In genomic region chr1:41890841-41891311, GRCh38 we compare ENCODE assay signal across 8 cellular contexts. TPM values are rescaled to one million over a fixed set of nuclear protein-coding genes. Genes with fewer than 3 reads are reported as not detected.
DNase-seq lines count a peak whose midpoint lies in the region; ATAC-seq and TF ChIP-seq lines count a peak whose summit lies in the region.

No MANE protein-coding gene starts in this region.

- no peaks in the 10 kb centered on the region for H3K79me2 ChIP-seq in SU-DHL-6 (ENCODE audit: insufficient read depth, low read length)

- H3K9me2 ChIP-seq in SU-DHL-6 (replicated peaks; ENCODE audit: insufficient read depth, low read length): no peaks in the 10 kb centered on the region

- intact Hi-C loops in psoas muscle (cut with DNase I): loop anchor here in 1 of 2 donors (2.0 kb wide), 1 partner anchor 76 kb away; no protein-coding TSS in a partner anchor

- H3F3A ChIP-seq in SU-DHL-6 (ENCODE audit: insufficient read depth): no peaks in the 10 kb centered on the region

- peak; percentile 87 to 89 (median 88) for ATAC-seq in psoas muscle
- no peak for ATAC-seq in GM18858 (IDR thresholded peaks at IDR 0.05; ENCODE audit: unreplicated experiment)

- H3K27ac ChIP-seq in SU-DHL-6 (ENCODE audit: low read depth, low read length) (no peak overlapping the region), psoas muscle (peak overlapping the region; percentile 70)

- no peak for TF ChIP-seq CTCF in GM12865 (IDR thresholded peaks at IDR 0.05; ENCODE audit: insufficient read depth, low read depth, low read length, missing control alignments)
- no peak for TF ChIP-seq CTCF in SU-DHL-6 (IDR thresholded peaks at IDR 0.05; ENCODE audit: insufficient read depth, low read length, poor library complexity, severe bottlenecking)
- TF ChIP-seq CTCF in fibroblast of villous mesenchyme (IDR thresholded peaks at IDR 0.05; ENCODE audit: insufficient read depth, low read depth, low read length): no peak
- no peak for TF ChIP-seq CTCF in psoas muscle (IDR thresholded peaks at IDR 0.05)

- H4K20me1 ChIP-seq in SU-DHL-6 (ENCODE audit: low read depth, low read length): no peaks in the 10 kb centered on the region

- no peak for DNase-seq in GM12865 (ENCODE audit: low read depth)
- peak; percentile 28 for DNase-seq in fibroblast of villous mesenchyme (ENCODE audit: low read depth)
- DNase-seq in psoas muscle: peak; percentile 44 to 78
- no peak for DNase-seq in H7
- no peak for DNase-seq in NCI-H345 (lab: John Stamatoyannopoulos, UW)
- no peak for DNase-seq in COLO829 (ENCODE audit: low spot score)

- H3K4me2 ChIP-seq in SU-DHL-6 (ENCODE audit: low read depth, low read length, poor library complexity, severe bottlenecking): peak overlapping the region; percentile 20

- H2AFZ ChIP-seq in SU-DHL-6 (ENCODE audit: low read depth, low read length, severe bottlenecking): no peak overlapping the region

- 8 to 18% (median 12%) methylated on average over 6 of the region's 6 CpGs for WGBS in psoas muscle, 3 donors

- no peak overlapping the region for H3K9ac ChIP-seq in SU-DHL-6 (ENCODE audit: low read length)

- H3K4me3 ChIP-seq in GM12865 (ENCODE audit: low read depth, low read length): peak overlapping the region; percentile 64
- no peak overlapping the region for H3K4me3 ChIP-seq in SU-DHL-6 (ENCODE audit: insufficient read depth, low read length, poor library complexity, severe bottlenecking)
- H3K4me3 ChIP-seq in fibroblast of villous mesenchyme (ENCODE audit: low read depth, low read length): peak overlapping the region; percentile 56
- H3K4me3 ChIP-seq in psoas muscle: peak overlapping the region; percentile 59
- no peak overlapping the region for H3K4me3 ChIP-seq in H7 (ENCODE audit: insufficient read depth, low read depth, low read length)

- H3K4me1 ChIP-seq in psoas muscle: peaks cover 38% of the 10 kb centered on the region

- H3K36me3 ChIP-seq in SU-DHL-6 (ENCODE audit: low read length): no peaks in the 10 kb centered on the region
- H3K36me3 ChIP-seq in psoas muscle (ENCODE audit: insufficient read depth in 1 of 2, low read depth in 1 of 2): no peaks in the 10 kb centered on the region
- H3K36me3 ChIP-seq in H7 (replicated peaks; ENCODE audit: control insufficient read depth, insufficient read depth, low read length): no peaks in the 10 kb centered on the region

- H3K9me3 ChIP-seq in SU-DHL-6 (ENCODE audit: insufficient read depth, low read length): no peaks in the 10 kb centered on the region
- no peaks in the 10 kb centered on the region for H3K9me3 ChIP-seq in psoas muscle

- H3K27me3 ChIP-seq in SU-DHL-6 (ENCODE audit: low read length) (no peaks in the 10 kb centered on the region), psoas muscle (ENCODE audit: insufficient read depth in 3 of 3, low read length in 2 of 3) (no peaks in the 10 kb centered on the region), H7 (ENCODE audit: control insufficient read depth, insufficient read depth, low read length) (no peaks in the 10 kb centered on the region)

RNA-seq across cellular contexts. Expression of gene HIVEP3, which starts 27.8 kb away (rescaled TPM):
- total RNA-seq in fibroblast of villous mesenchyme (0.86 and 1.6 TPM in 2 replicates), psoas muscle (1 to 10 TPM; 2.1 to 3.4 (median 3.1) TPM)
- 1 to 10 TPM in 1 of 3 donors, under 1 TPM in 2; 0.70 to 1.4 (median 0.98) TPM for polyA plus RNA-seq in psoas muscle
- 1.8 and 1.9 TPM in 2 replicates for total RNA-seq in H7 (2014; rRNA removed; shearing (Covaris generic))

Comparison
In these comparisons a context has a peak if more than half of its experiments do, and no peak if none do; other contexts are left out.
1. DNase-seq: peak in fibroblast of villous mesenchyme (single experiment) and psoas muscle (2 of 2); none in GM12865 (single experiment), H7 (single experiment), NCI-H345 (single experiment) and COLO829 (single experiment).
2. H3K4me3 ChIP-seq: peak in GM12865 (single experiment), fibroblast of villous mesenchyme (single experiment) and psoas muscle (single experiment); none in SU-DHL-6 (single experiment) and H7 (single experiment).